Comparison of ENCODE assay signal across 8 cellular contexts in the genomic region with DNA sequence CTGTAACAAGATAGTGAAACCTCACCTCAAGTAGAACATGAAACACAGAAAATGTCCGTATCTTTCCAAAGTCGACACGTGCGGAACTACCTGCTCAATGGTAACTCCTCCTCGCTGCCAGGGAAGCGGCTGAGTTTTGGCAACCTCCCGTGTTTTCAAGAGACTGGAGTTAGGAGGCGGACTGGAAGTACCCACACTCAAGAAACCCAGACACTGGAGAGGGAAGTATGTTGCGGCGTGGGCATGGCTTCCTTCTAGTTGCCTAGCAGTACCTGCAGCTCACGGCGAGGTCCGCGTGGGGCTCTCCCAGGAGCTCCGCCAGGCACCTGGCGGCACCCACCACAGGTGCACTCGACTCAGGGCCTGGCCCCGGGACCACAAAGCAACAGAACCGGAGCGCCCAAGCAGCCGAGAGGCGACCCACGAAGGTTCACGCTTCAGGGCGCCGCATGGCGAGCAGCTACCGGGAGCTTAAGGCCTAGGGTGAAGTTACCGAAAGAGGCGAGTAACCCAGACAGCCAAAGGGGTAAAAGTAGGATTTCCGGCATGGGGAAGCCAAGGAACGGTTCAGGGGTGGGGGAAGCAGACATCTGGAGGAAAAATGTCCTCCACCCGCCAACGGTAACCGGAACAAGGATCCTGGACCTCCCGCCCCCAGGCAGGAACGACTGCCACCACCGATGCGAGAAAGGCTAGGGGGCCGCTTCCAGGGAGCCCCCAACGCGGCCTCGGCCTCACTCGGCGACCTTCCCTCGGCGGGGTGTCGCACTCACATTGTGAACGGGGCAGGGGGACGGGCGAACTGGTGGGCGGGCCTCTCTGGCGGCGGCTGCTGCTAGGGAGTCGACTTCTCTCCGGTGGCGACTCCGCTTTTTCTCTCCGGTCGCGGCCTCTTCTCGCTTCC. TPM values are rescaled to one million over a fixed set of nuclear protein-coding genes. Genes with fewer than 3 reads are reported as not detected.
A peak's percentile ranks its signal among the peaks of the same experiment; 100 is the strongest.
DNase-seq lines count a peak whose midpoint lies in the region; ATAC-seq and TF ChIP-seq lines count a peak whose summit lies in the region.

No MANE protein-coding gene starts in this region.

- DNase-seq in RKO (ENCODE audit: low spot score) = peak; percentile 44
- peak in 3 of 4 experiments; percentile 19 to 86 (median 85) for DNase-seq in activated naive CD4-positive, alpha-beta T cell (lab: John Stamatoyannopoulos, UW)
- peak; percentile 27 for DNase-seq in glutamatergic neuron
- DNase-seq in osteoblast (ENCODE audit: insufficient read length, low spot score, missing footprints) = peak; percentile 42
- peak; percentile 60 for DNase-seq in ureter (ENCODE audit: low spot score)

- peak overlapping the region; percentile 84 for H3K4me3 ChIP-seq in osteoblast (ENCODE audit: insufficient read depth, low read length)

- H3K36me3 Mint-ChIP-seq in glutamatergic neuron (ENCODE audit: unreplicated experiment) = no peaks in the 10 kb centered on the region

- peak; percentile 18 for TF ChIP-seq POLR2A in GM18526 (IDR thresholded peaks at IDR 0.05; ENCODE audit: extremely low read depth, insufficient read length)

- H3K9me3 ChIP-seq in osteoblast (ENCODE audit: low read depth, low read length) = no peaks in the 10 kb centered on the region

- H3K79me2 ChIP-seq in osteoblast (ENCODE audit: insufficient read depth, low read length) = peaks cover 57% of the 10 kb centered on the region

- H3K27me3 ChIP-seq in osteoblast (ENCODE audit: insufficient read depth, low read length) = no peaks in the 10 kb centered on the region

- peaks cover 10% of the 10 kb centered on the region for H3K4me1 Mint-ChIP-seq in glutamatergic neuron (ENCODE audit: low read depth, unreplicated experiment)

- H3K4me2 ChIP-seq in osteoblast (ENCODE audit: insufficient read depth, low read length) = peak overlapping the region; percentile 91

- peak overlapping the region; percentile 98 for H3K27ac Mint-ChIP-seq in glutamatergic neuron (ENCODE audit: unreplicated experiment)

- peaks cover 18% of the 10 kb centered on the region for H3K9me3 Mint-ChIP-seq in glutamatergic neuron (ENCODE audit: unreplicated experiment)

- H3K27me3 Mint-ChIP-seq in glutamatergic neuron (ENCODE audit: unreplicated experiment) = peaks cover 7% of the 10 kb centered on the region

- H3K36me3 ChIP-seq in osteoblast (ENCODE audit: insufficient read depth, low read length) = no peaks in the 10 kb centered on the region

- peak; percentile 12 for ATAC-seq in HG03469 (IDR thresholded peaks at IDR 0.05; ENCODE audit: unreplicated experiment)

- TF ChIP-seq CTCF in 22Rv1 (IDR thresholded peaks at IDR 0.05) (no peak), glutamatergic neuron (IDR thresholded peaks at IDR 0.05; ENCODE audit: partially characterized antibody, unreplicated experiment) (no peak), osteoblast (IDR thresholded peaks at IDR 0.05; ENCODE audit: extremely low read depth, low read depth, low read length) (no peak)

- peaks cover 32% of the 10 kb centered on the region for H4K20me1 ChIP-seq in osteoblast (ENCODE audit: insufficient read depth, low read length)

- H3K4me3 Mint-ChIP-seq in glutamatergic neuron (ENCODE audit: unreplicated experiment) = peak overlapping the region; percentile 99

- H3K4me1 ChIP-seq in osteoblast (ENCODE audit: insufficient read depth, low read length) = peaks cover 25% of the 10 kb centered on the region

- peak overlapping the region; percentile 76 for H2AFZ ChIP-seq in osteoblast (ENCODE audit: low read length)

- peak overlapping the region; percentile 100 for H3K27ac ChIP-seq in 22Rv1
- H3K27ac ChIP-seq in osteoblast (ENCODE audit: low read depth, low read length) = peak overlapping the region; percentile 97

RNA-seq across cellular contexts. Expression of a gene that starts 0.6 kb away (rescaled TPM):
- total RNA-seq in glutamatergic neuron (ENCODE audit: unreplicated experiment) = 180 TPM
- total RNA-seq in osteoblast = 63.0 and 71.3 TPM in 2 replicates
- 212 TPM for total RNA-seq in ureter

RNA-seq across cellular contexts. Expression of a gene that starts 37.6 kb away (rescaled TPM):
- total RNA-seq in glutamatergic neuron (ENCODE audit: unreplicated experiment) = 589 TPM
- 808 and 845 TPM in 2 replicates for total RNA-seq in osteoblast
- 1,021 TPM for total RNA-seq in ureter

RNA-seq across cellular contexts. Expression of a gene that starts 41.7 kb away (rescaled TPM):
- total RNA-seq in glutamatergic neuron (ENCODE audit: unreplicated experiment) = 735 TPM
- 308 TPM in 2 replicates for total RNA-seq in osteoblast
- 601 TPM for total RNA-seq in ureter

RNA-seq across cellular contexts. Expression of a gene that starts 57.4 kb away (rescaled TPM):
- total RNA-seq in glutamatergic neuron (ENCODE audit: unreplicated experiment) (196 TPM), osteoblast (49.6 and 51.3 TPM in 2 replicates), ureter (141 TPM)

Comparison
In these comparisons a context has a peak if more than half of its experiments do, and no peak if none do; other contexts are left out.
1. Peak in every context shown above with its lines: DNase-seq, ATAC-seq, H3K4me3 ChIP-seq and H3K27ac ChIP-seq.
2. DNase-seq: peak in every context shown above with its lines; median percentile 85 in activated naive CD4-positive, alpha-beta T cell; 60 in ureter; 44 in RKO; 42 in osteoblast; 27 in glutamatergic neuron.